ENCODE assay signal across 27 cellular contexts in the genomic region with DNA sequence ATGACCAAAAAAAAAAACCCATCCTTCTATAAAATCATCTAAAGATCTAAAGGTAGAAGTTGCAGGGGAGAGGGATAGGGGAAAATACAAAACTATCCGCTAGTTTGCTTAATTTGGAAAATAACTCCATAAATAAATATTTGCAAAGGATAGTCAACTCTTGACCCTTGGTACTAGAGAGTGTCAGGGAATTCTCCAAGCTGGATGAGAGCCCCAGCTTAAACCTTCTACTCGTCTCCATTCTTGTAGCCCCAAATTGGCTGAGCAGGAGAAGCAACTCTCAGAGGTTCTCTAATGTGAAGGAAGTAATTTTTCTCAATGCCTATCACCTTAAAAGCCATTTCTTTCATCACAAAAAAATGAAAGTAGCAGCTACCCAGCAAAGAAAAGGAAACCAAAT.
"Had no signal": no experiment of that assay in that cellular context is flagged by ENCODE, and none has a peak within 500 bp of the region (broad histone marks: within the 10 kb centered on the region; RNA-seq: fewer than 3 reads in every experiment).

No MANE protein-coding gene starts in this region.

- H3K36me3 ChIP-seq: colonic mucosa, esophagus squamous epithelium, gastrocnemius medialis, left lung, lower lobe of right lung had no signal

- H3K4me1 ChIP-seq: colonic mucosa, gastrocnemius medialis had no signal

- FAIRE-seq: endometrium, islet of Langerhans, keratinocyte had no signal

- H3K27me3 ChIP-seq: colonic mucosa, esophagus squamous epithelium, gastrocnemius medialis, left lung had no signal

- ATAC-seq: effector memory CD8-positive, alpha-beta T cell; esophagus mucosa; gastrocnemius medialis; heart right ventricle; left cardiac atrium; left lung; left ventricle myocardium superior; lower lobe of right lung; mucosa of descending colon had no signal

- H3K27me3 Mint-ChIP-seq: dendritic cell treated with granulocyte-macrophage colony-stimulating factor and Interleukin-4, amounts not matched to agents 40 ng/mL and 50 ng/mL, for 4 days; effector memory CD8-positive, alpha-beta T cell had no signal

- H3K27ac ChIP-seq: colonic mucosa, epithelial cell of prostate, esophagus squamous epithelium, gastrocnemius medialis, heart right ventricle, left lung, lower lobe of right lung had no signal

- H3K9me3 Mint-ChIP-seq: dendritic cell treated with granulocyte-macrophage colony-stimulating factor and Interleukin-4, amounts not matched to agents 40 ng/mL and 50 ng/mL, for 4 days; effector memory CD8-positive, alpha-beta T cell; endodermal cell had no signal

- DNase-seq: colonic mucosa; cortex of kidney; effector CD8-positive, alpha-beta T cell; effector memory CD8-positive, alpha-beta T cell; endodermal cell; erythroblast; esophagus squamous epithelium; foreskin fibroblast; foreskin melanocyte; gastrocnemius medialis; glutamatergic neuron; head of caudate nucleus; heart right ventricle; hippocampal formation; left cardiac atrium; left lung; left ventricle myocardium superior; lower lobe of right lung; mesenchymal stem cell; mucosa of descending colon had no signal

- H3K27ac Mint-ChIP-seq: dendritic cell treated with granulocyte-macrophage colony-stimulating factor and Interleukin-4, amounts not matched to agents 40 ng/mL and 50 ng/mL, for 4 days; effector memory CD8-positive, alpha-beta T cell; endodermal cell; mesothelial cell of epicardium had no signal

- H3K4me3 ChIP-seq: colonic mucosa, esophagus squamous epithelium, gastrocnemius medialis, heart right ventricle, left lung, lower lobe of right lung, mucosa of descending colon had no signal

- H3K9me3 ChIP-seq: colonic mucosa, esophagus squamous epithelium, gastrocnemius medialis, heart right ventricle, left lung, lower lobe of right lung, mucosa of descending colon had no signal

- H3K4me3 Mint-ChIP-seq: dendritic cell treated with granulocyte-macrophage colony-stimulating factor and Interleukin-4, amounts not matched to agents 40 ng/mL and 50 ng/mL, for 4 days; effector memory CD8-positive, alpha-beta T cell; endodermal cell; mesothelial cell of epicardium had no signal
